Comparison of ENCODE assay signal across 8 cellular contexts in the genomic region with DNA sequence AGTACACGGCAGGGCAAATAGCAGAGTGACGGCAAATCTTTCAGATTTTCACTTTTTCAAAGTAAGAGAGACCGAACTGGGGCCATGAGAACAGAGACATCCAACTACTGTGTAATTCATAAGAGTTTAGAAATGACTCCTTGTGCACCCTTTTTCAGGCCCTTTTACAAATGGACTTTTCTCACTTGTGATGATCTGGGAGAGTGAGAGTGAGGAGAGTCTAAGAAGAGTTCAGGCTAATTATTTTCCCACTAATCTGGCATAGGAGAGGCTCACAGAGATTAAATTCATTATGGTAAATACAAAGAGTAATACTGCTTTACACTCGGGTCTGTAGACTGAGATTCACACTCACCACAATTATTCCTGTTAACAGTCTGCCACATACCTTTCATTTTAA. TPM values are rescaled to one million over a fixed set of nuclear protein-coding genes. Genes with fewer than 3 reads are reported as not detected.
DNase-seq lines count a peak whose midpoint lies in the region; ATAC-seq and TF ChIP-seq lines count a peak whose summit lies in the region.

No MANE protein-coding gene starts in this region.

- H3F3A ChIP-seq in OCI-LY1 (ENCODE audit: insufficient read depth, low read length) = no peaks in the 10 kb centered on the region

- H3K4me2 ChIP-seq in OCI-LY1 (ENCODE audit: low read length) = peak overlapping the region; percentile 63

- peak overlapping the region; percentile 87 to 89 for H3K4me3 Mint-ChIP-seq in effector memory CD8-positive, alpha-beta T cell

- intact Hi-C loops in ovary (cut with DNase I) = loop anchor here in 1 of 4 donors (10.0 kb wide), 1 partner anchor 68 kb away; a partner anchor contains a TSS
- intact Hi-C loops in ascending aorta (cut with DNase I) = no loop called here

- 76 to 80% (median 78%) methylated on average over 4 of the region's 4 CpGs for WGBS in ovary, 3 donors

- H2AFZ ChIP-seq in OCI-LY1 (ENCODE audit: low read length) = peak overlapping the region; percentile 82

- no peak for DNase-seq in effector memory CD8-positive, alpha-beta T cell
- no peak for DNase-seq in ovary
- DNase-seq in ascending aorta (ENCODE audit: low spot score in 2 of 2) = no peak
- no peak for DNase-seq in NCI-H1694 treated with DMSO at 0.1 percent for 48 hours (lab: John Stamatoyannopoulos, UW)

- H3K27me3 ChIP-seq in OCI-LY1 (ENCODE audit: insufficient read depth, low read length) (no peaks in the 10 kb centered on the region), ovary (no peaks in the 10 kb centered on the region), ascending aorta (no peaks in the 10 kb centered on the region)

- ATAC-seq in effector memory CD8-positive, alpha-beta T cell (replicated peaks) = no peak
- no peak for ATAC-seq in GM19035 (IDR thresholded peaks at IDR 0.05; ENCODE audit: unreplicated experiment)
- no peak for ATAC-seq in GM18505 (IDR thresholded peaks at IDR 0.05; ENCODE audit: unreplicated experiment)

- H3K4me1 ChIP-seq in ES-I3 (ENCODE audit: insufficient read depth, low read length) = peaks cover 14% of the 10 kb centered on the region
- H3K4me1 ChIP-seq in OCI-LY1 (ENCODE audit: insufficient read depth, low read length, severe bottlenecking) = peaks cover 32% of the 10 kb centered on the region
- H3K4me1 ChIP-seq in ovary (ENCODE audit: insufficient read depth) = peaks cover 9% of the 10 kb centered on the region
- H3K4me1 ChIP-seq in ascending aorta = peaks cover 5 to 9% of the 10 kb centered on the region in 2 donors

- H3K79me2 ChIP-seq in OCI-LY1 (ENCODE audit: insufficient read depth, low read length) = peaks cover 15% of the 10 kb centered on the region

- H3K27ac ChIP-seq in OCI-LY1 (ENCODE audit: low read depth, low read length, poor library complexity, severe bottlenecking) = no peak overlapping the region
- peak overlapping the region in 1 of 2 donors; percentile 64 for H3K27ac ChIP-seq in ovary
- H3K27ac ChIP-seq in ascending aorta = peak overlapping the region in 1 of 2 donors; percentile 91

- no peak for TF ChIP-seq EP300 in ovary (IDR thresholded peaks at IDR 0.05)

- H3K36me3 ChIP-seq in ES-I3 (ENCODE audit: insufficient read depth, low read length) (peaks cover 20% of the 10 kb centered on the region), OCI-LY1 (ENCODE audit: insufficient read depth, low read length) (peaks cover 18% of the 10 kb centered on the region), ovary (no peaks in the 10 kb centered on the region), ascending aorta (peaks cover 0 to 1% of the 10 kb centered on the region in 2 donors)

- peak overlapping the region; percentile 88 to 92 for H3K27ac Mint-ChIP-seq in effector memory CD8-positive, alpha-beta T cell

- H3K9me3 Mint-ChIP-seq in effector memory CD8-positive, alpha-beta T cell = no peaks in the 10 kb centered on the region

- no peak for TF ChIP-seq POLR2A in ovary (IDR thresholded peaks at IDR 0.05)
- TF ChIP-seq POLR2A in GM18505 (IDR thresholded peaks at IDR 0.05; ENCODE audit: borderline replicate concordance, extremely low read depth, insufficient read depth, insufficient read length) = no peak

- H3K9me3 ChIP-seq in ES-I3 (ENCODE audit: control insufficient read depth, insufficient read depth, low read length) = no peaks in the 10 kb centered on the region
- H3K9me3 ChIP-seq in OCI-LY1 (ENCODE audit: low read length) = no peaks in the 10 kb centered on the region
- H3K9me3 ChIP-seq in ovary = no peaks in the 10 kb centered on the region
- H3K9me3 ChIP-seq in ascending aorta = no peaks in the 10 kb centered on the region

- H3K4me3 ChIP-seq in OCI-LY1 (ENCODE audit: low read depth, low read length, poor library complexity, severe bottlenecking) (peak overlapping the region; percentile 89), ovary (peak overlapping the region; percentile 95), ascending aorta (peak overlapping the region in 1 of 2 donors; percentile 82)

- no peak for TF ChIP-seq CTCF in OCI-LY1 (IDR thresholded peaks at IDR 0.05; ENCODE audit: low read length)
- TF ChIP-seq CTCF in ovary (IDR thresholded peaks at IDR 0.05) = no peak
- no peak for TF ChIP-seq CTCF in ascending aorta (IDR thresholded peaks at IDR 0.05)

- H3K36me3 Mint-ChIP-seq in effector memory CD8-positive, alpha-beta T cell (ENCODE audit: insufficient read depth) = peaks cover 29% of the 10 kb centered on the region

- H3K4me1 Mint-ChIP-seq in effector memory CD8-positive, alpha-beta T cell (ENCODE audit: low read depth in 2 of 2) = peaks cover 22 to 33% of the 10 kb centered on the region in 2 donors

- no peaks in the 10 kb centered on the region for H4K20me1 ChIP-seq in OCI-LY1 (ENCODE audit: insufficient read depth, low read length)

- no peaks in the 10 kb centered on the region for H3K9me2 ChIP-seq in OCI-LY1 (ENCODE audit: low read depth, low read length)

- no peaks in the 10 kb centered on the region for H3K27me3 Mint-ChIP-seq in effector memory CD8-positive, alpha-beta T cell

- H3K9ac ChIP-seq in ES-I3 (ENCODE audit: low read depth, low read length) (peak overlapping the region; percentile 56), OCI-LY1 (ENCODE audit: low read length) (peak overlapping the region; percentile 46)

RNA-seq across cellular contexts. Expression of a gene that starts 0.9 kb away (rescaled TPM):
- total RNA-seq in ovary (100 to 1,000 TPM; 155 to 250 (median 211) TPM), ascending aorta (20.5 TPM)
- 100 to 1,000 TPM; 158 to 168 TPM for polyA plus RNA-seq in ovary

RNA-seq across cellular contexts. Expression of a gene that starts 23.4 kb away (rescaled TPM):
- total RNA-seq in ovary (10 to 100 TPM in 6 of 7 donors, 1 to 10 TPM in 1; 6.8 to 26.0 (median 19.6) TPM), ascending aorta (4.6 TPM)
- 1 to 10 TPM; 8.4 to 9.5 TPM for polyA plus RNA-seq in ovary

RNA-seq across cellular contexts. Expression of a gene that starts 23.9 kb away (rescaled TPM):
- 1 to 10 TPM in 1 of 7 donors, under 1 TPM in 5, not detected in 1; 0.10 to 1.4 (median 0.27) TPM for total RNA-seq in ovary
- polyA plus RNA-seq in ovary = under 1 TPM; 0.23 to 0.77 TPM
- not detected for total RNA-seq in ascending aorta
